ENCODE assay signal across 8 cellular contexts in the genomic region with DNA sequence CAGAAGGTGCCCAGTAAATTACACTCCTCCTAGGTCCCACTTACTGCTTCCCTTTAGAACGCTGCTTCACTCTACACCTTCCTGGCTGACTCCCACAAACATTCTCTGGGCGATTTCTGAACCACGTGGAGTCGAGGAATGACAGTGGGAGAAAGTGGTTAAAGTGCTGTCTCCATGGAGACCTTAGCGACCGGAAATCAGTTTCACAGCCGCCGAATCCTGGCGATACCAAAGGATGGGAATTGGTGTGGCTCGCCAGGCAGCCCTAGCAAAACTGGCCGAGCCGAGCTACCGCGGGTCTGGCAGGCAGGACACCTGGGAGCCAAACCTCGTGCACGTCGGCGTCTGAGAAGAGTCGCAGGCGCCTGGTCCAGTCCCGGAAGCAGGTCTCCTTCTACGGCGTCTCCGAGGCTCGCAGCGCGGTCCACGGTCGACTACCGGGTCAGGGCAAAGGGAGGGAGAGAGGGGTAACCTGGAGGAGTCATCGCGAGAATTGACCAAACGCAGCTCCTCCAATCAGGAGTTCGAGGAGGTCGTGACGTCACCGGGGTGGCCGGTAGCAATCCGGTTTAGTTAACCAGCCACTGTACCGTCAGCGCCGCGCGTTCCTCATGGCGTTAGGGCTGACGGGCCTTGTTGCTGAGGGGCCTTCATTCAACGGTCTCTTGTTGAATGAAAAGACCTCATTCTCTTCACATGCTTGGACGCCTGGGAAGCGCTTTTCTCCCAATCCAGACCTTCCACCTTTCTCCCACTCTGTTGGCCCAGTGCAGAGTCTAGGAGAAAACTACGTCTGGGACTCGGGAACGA. TPM values are rescaled to one million over a fixed set of nuclear protein-coding genes. Genes with fewer than 3 reads are reported as not detected.
DNase-seq lines count a peak whose midpoint lies in the region; ATAC-seq and TF ChIP-seq lines count a peak whose summit lies in the region.

A gene with protein sequence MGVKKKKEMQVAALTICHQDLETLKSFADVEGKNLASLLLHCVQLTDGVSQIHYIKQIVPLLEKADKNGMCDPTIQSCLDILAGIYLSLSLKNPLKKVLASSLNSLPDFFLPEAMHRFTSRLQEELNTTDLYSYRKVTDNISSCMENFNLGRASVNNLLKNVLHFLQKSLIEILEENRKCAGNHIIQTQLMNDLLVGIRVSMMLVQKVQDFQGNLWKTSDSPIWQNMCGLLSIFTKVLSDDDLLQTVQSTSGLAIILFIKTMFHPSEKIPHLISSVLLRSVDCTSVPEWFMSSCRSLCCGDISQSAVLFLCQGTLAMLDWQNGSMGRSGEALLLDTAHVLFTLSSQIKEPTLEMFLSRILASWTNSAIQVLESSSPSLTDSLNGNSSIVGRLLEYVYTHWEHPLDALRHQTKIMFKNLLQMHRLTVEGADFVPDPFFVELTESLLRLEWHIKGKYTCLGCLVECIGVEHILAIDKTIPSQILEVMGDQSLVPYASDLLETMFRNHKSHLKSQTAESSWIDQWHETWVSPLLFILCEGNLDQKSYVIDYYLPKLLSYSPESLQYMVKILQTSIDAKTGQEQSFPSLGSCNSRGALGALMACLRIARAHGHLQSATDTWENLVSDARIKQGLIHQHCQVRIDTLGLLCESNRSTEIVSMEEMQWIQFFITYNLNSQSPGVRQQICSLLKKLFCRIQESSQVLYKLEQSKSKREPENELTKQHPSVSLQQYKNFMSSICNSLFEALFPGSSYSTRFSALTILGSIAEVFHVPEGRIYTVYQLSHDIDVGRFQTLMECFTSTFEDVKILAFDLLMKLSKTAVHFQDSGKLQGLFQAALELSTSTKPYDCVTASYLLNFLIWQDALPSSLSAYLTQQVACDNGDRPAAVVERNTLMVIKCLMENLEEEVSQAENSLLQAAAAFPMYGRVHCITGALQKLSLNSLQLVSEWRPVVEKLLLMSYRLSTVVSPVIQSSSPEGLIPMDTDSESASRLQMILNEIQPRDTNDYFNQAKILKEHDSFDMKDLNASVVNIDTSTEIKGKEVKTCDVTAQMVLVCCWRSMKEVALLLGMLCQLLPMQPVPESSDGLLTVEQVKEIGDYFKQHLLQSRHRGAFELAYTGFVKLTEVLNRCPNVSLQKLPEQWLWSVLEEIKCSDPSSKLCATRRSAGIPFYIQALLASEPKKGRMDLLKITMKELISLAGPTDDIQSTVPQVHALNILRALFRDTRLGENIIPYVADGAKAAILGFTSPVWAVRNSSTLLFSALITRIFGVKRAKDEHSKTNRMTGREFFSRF (N-terminal part only) (minus strand): TSS at position 436 of the 810 bp plus-strand sequence. CDS start 3,646 bp downstream, outside the sequence.

- TF ChIP-seq CTCF in CD14-positive monocyte (IDR thresholded peaks at IDR 0.05) (no peak), dorsolateral prefrontal cortex (IDR thresholded peaks at IDR 0.05 in 54 of 56, conservative IDR thresholded peaks at IDR 0.05 in 2 of 56; ENCODE audit: low read depth in 1 of 56, partially characterized antibody in 56 of 56) (peak in 21 of 56 donors; percentile 6 to 49 (median 27)), right lobe of liver (IDR thresholded peaks at IDR 0.05) (no peak)

- H3K4me3 Mint-ChIP-seq in CD14-positive monocyte = peak within 1 kb of the TSS; percentile 92 to 95
- H3K4me3 Mint-ChIP-seq in activated CD4-positive, alpha-beta memory T cell treated with anti-CD3 and anti-CD28 coated beads for 36 hours = peak within 1 kb of the TSS; percentile 98

- H3K27ac ChIP-seq in dorsolateral prefrontal cortex = peak within 1 kb of the TSS; percentile 1 to 96 (median 89)
- H3K27ac ChIP-seq in right lobe of liver = peak within 1 kb of the TSS; percentile 77 to 94 (median 89)

- no peaks in the 10 kb centered on the region for H3K27me3 ChIP-seq in dorsolateral prefrontal cortex
- H3K27me3 ChIP-seq in right lobe of liver = no peaks in the 10 kb centered on the region

- ATAC-seq in GM19397 (IDR thresholded peaks at IDR 0.05; ENCODE audit: unreplicated experiment) (peak; percentile 99), HG03571 (IDR thresholded peaks at IDR 0.05; ENCODE audit: unreplicated experiment) (peak; percentile 99), right lobe of liver (peak; percentile 99)

- CTCF ChIA-PET in activated CD4-positive, alpha-beta memory T cell treated with anti-CD3 and anti-CD28 coated beads for 36 hours (lab: Charles Lee) = interaction anchor here (1.0 to 3.7 kb wide), 8 partner anchors 10 to 27 kb away, joined by 4 to 26 read pairs (median 8); no protein-coding TSS in a partner anchor

- peak within 1 kb of the TSS; percentile 61 to 99 (median 87) for H3K4me3 ChIP-seq in dorsolateral prefrontal cortex
- H3K4me3 ChIP-seq in right lobe of liver = peak within 1 kb of the TSS; percentile 76 to 94 (median 78)

- intact Hi-C loops in CD14-positive monocyte (cut with micrococcal nuclease) (loop anchor here (10.0 kb wide), 3 partner anchors 399 to 769 kb away; a partner anchor contains a TSS), dorsolateral prefrontal cortex (cut with DNase I) (loop anchor here (5.0 to 10.0 kb wide), 2 partner anchors 176 to 781 kb away; a partner anchor contains a TSS), right lobe of liver (cut with DNase I) (no loop called here)
- intact Hi-C loops in activated CD4-positive, alpha-beta memory T cell treated with anti-CD3 and anti-CD28 coated beads for 36 hours (cut with micrococcal nuclease) = loop anchor here (1.0 to 5.0 kb wide), 5 partner anchors 19 to 766 kb away; a partner anchor contains a TSS

- peaks cover 2 to 8% (median 3%) of the 10 kb centered on the region in 3 donors for H3K27me3 Mint-ChIP-seq in CD14-positive monocyte (ENCODE audit: low read depth in 3 of 3)
- no peaks in the 10 kb centered on the region for H3K27me3 Mint-ChIP-seq in activated CD4-positive, alpha-beta memory T cell treated with anti-CD3 and anti-CD28 coated beads for 36 hours

- H3K4me1 Mint-ChIP-seq in CD14-positive monocyte = peaks cover 21% of the 10 kb centered on the region
- peaks cover 28% of the 10 kb centered on the region for H3K4me1 Mint-ChIP-seq in activated CD4-positive, alpha-beta memory T cell treated with anti-CD3 and anti-CD28 coated beads for 36 hours (ENCODE audit: low read depth)

- H3K27ac Mint-ChIP-seq in CD14-positive monocyte = peak within 1 kb of the TSS; percentile 93 to 98 (median 97)
- H3K27ac Mint-ChIP-seq in activated CD4-positive, alpha-beta memory T cell treated with anti-CD3 and anti-CD28 coated beads for 36 hours = peak within 1 kb of the TSS; percentile 95

- peaks cover 5 to 11% of the 10 kb centered on the region in 2 donors for H3K36me3 Mint-ChIP-seq in CD14-positive monocyte
- H3K36me3 Mint-ChIP-seq in activated CD4-positive, alpha-beta memory T cell treated with anti-CD3 and anti-CD28 coated beads for 36 hours = peaks cover 7% of the 10 kb centered on the region

- peaks cover 0 to 11% (median 0%) of the 10 kb centered on the region in 4 donors for H3K36me3 ChIP-seq in right lobe of liver

- no peaks in the 10 kb centered on the region for H3K9me3 Mint-ChIP-seq in CD14-positive monocyte
- H3K9me3 Mint-ChIP-seq in activated CD4-positive, alpha-beta memory T cell treated with anti-CD3 and anti-CD28 coated beads for 36 hours = no peaks in the 10 kb centered on the region

- DNase-seq in CD14-positive monocyte (ENCODE audit: low spot score) = peak; percentile 99
- DNase-seq in NCI-H82 (lab: John Stamatoyannopoulos, UW) = peak; percentile 100
- peak; percentile 99 for DNase-seq in activated CD4-positive, alpha-beta memory T cell treated with anti-CD3 and anti-CD28 coated beads for 36 hours
- peak; percentile 99 to 100 (median 99) for DNase-seq in dorsolateral prefrontal cortex
- DNase-seq in right lobe of liver = peak; percentile 99
- peak; percentile 97 for DNase-seq in stimulated activated CD4-positive, alpha-beta T cell treated with anti-CD3 and anti-CD28 coated beads, Interleukin-4, amount 100 ng/mL, for 4 hours

- peaks cover 0 to 11% (median 3%) of the 10 kb centered on the region in 4 donors for H3K4me1 ChIP-seq in right lobe of liver

- POLR2A ChIA-PET in activated CD4-positive, alpha-beta memory T cell treated with anti-CD3 and anti-CD28 coated beads for 36 hours (lab: Charles Lee) = interaction anchor here (0.6 to 1.8 kb wide), 16 partner anchors 8 to 785 kb away, joined by 3 to 7 read pairs (median 4); a partner anchor contains a TSS

- WGBS in right lobe of liver (ENCODE audit: insufficient coverage, low coverage, low lambda C conversion rate, missing lambda C conversion rate) = 0% methylated on average over 24 of the region's 52 CpGs

- H3K9me3 ChIP-seq in right lobe of liver = no peaks in the 10 kb centered on the region

- TF ChIP-seq POLR2A in right lobe of liver (IDR thresholded peaks at IDR 0.05) = peak; percentile 95

RNA-seq across cellular contexts. Expression of the gene that starts here (rescaled TPM):
- 1 to 10 TPM; 7.3 to 9.7 TPM for polyA plus RNA-seq in CD14-positive monocyte
- total RNA-seq in activated CD4-positive, alpha-beta memory T cell treated with anti-CD3 and anti-CD28 coated beads for 36 hours = 10 to 100 TPM; 39.0 to 46.6 TPM
- total RNA-seq in dorsolateral prefrontal cortex (10 to 100 TPM; 15.6 to 41.4 (median 26.0) TPM), right lobe of liver (10 to 100 TPM; 12.2 to 21.6 (median 14.0) TPM)

Comparison
In these comparisons a context has a peak if more than half of its experiments do, and no peak if none do; other contexts are left out.
1. Peak in every context shown above with its lines: DNase-seq, ATAC-seq, H3K4me3 ChIP-seq and H3K27ac ChIP-seq.
2. intact Hi-C loops: an anchor here in CD14-positive monocyte (10.0 kb wide), activated CD4-positive, alpha-beta memory T cell treated with anti-CD3 and anti-CD28 coated beads for 36 hours (1.0 to 5.0 kb wide) and dorsolateral prefrontal cortex (5.0 to 10.0 kb wide); none called in right lobe of liver.